Comparison of ENCODE assay signal across 10 cellular contexts in genomic region chr17:6279659-6280058, GRCh38.
A peak's percentile ranks its signal among the peaks of the same experiment; 100 is the strongest.
DNase-seq lines count a peak whose midpoint lies in the region; ATAC-seq, FAIRE-seq and TF ChIP-seq lines count a peak whose summit lies in the region.
"Had no signal": no experiment of that assay in that cellular context is flagged by ENCODE, and none has a peak within 500 bp of the region (broad histone marks: within the 10 kb centered on the region; RNA-seq: fewer than 3 reads in every experiment).

No MANE protein-coding gene starts in this region.

- BruUV-seq in PC-9 (replicated peaks; lab: Mats Ljungman, UMichigan), result no TSS peak

- no peaks in the 10 kb centered on the region for H3F3A ChIP-seq in PC-9 (ENCODE audit: insufficient read depth, low read depth)

- H3K79me2 ChIP-seq in PC-9 (ENCODE audit: low read depth) (no peaks in the 10 kb centered on the region), keratinocyte (ENCODE audit: control insufficient read depth, insufficient read depth, low read length) (no peaks in the 10 kb centered on the region)

- peak; percentile 42 for TF ChIP-seq RAD21 in Ishikawa (IDR thresholded peaks at IDR 0.05; ENCODE audit: low read depth)

- H3K4me3 Mint-ChIP-seq in CD8-positive, alpha-beta memory T cell, result no peak overlapping the region
- H3K4me3 Mint-ChIP-seq: activated naive CD8-positive, alpha-beta T cell; natural killer cell treated with Interleukin-12 subunit alpha and Interleukin-12 subunit beta and Interleukin-15 and Interleukin-18, amount 100 ng/mL, for 72 hours had no signal

- CTCF ChIA-PET in PC-9 (lab: Charles Lee), result no interaction called here
- CTCF ChIA-PET in CD8-positive, alpha-beta memory T cell (lab: Charles Lee), result no interaction called here

- no peaks in the 10 kb centered on the region for H3K4me1 Mint-ChIP-seq in CD8-positive, alpha-beta memory T cell

- H3K9me1 ChIP-seq in keratinocyte (ENCODE audit: control insufficient read depth, extremely low read depth, insufficient read depth, low read length), result no peaks in the 10 kb centered on the region

- H2AFZ ChIP-seq in PC-9, result no peak overlapping the region
- H2AFZ ChIP-seq in keratinocyte (ENCODE audit: control insufficient read depth, low read length), result no peak overlapping the region

- FAIRE-seq in keratinocyte (lab: Jason Lieb, UNC), result peak; percentile 67

- H3K36me3 Mint-ChIP-seq in CD8-positive, alpha-beta memory T cell, result no peaks in the 10 kb centered on the region
- H3K36me3 Mint-ChIP-seq: activated naive CD8-positive, alpha-beta T cell; natural killer cell treated with Interleukin-12 subunit alpha and Interleukin-12 subunit beta and Interleukin-15 and Interleukin-18, amount 100 ng/mL, for 72 hours had no signal

- H3K9me3 ChIP-seq in PC-9 (ENCODE audit: insufficient read depth, low read depth) (no peaks in the 10 kb centered on the region), keratinocyte (ENCODE audit: control insufficient read depth, low read depth, low read length) (no peaks in the 10 kb centered on the region)
- no peaks in the 10 kb centered on the region for H3K9me3 ChIP-seq in CD8-positive, alpha-beta memory T cell (ENCODE audit: low read length)

- H3K9me3 Mint-ChIP-seq in CD8-positive, alpha-beta memory T cell, result no peaks in the 10 kb centered on the region
- H3K9me3 Mint-ChIP-seq: natural killer cell treated with Interleukin-12 subunit alpha and Interleukin-12 subunit beta and Interleukin-15 and Interleukin-18, amount 100 ng/mL, for 72 hours had no signal

- H3K4me3 ChIP-seq in PC-9 (no peak overlapping the region), keratinocyte (ENCODE audit: control insufficient read depth in 2 of 3, extremely low read depth in 1 of 3, insufficient read depth in 2 of 3, low read depth in 1 of 3, low read length in 3 of 3) (no peak overlapping the region)
- H3K4me3 ChIP-seq in CD8-positive, alpha-beta memory T cell (ENCODE audit: low read length), result no peak overlapping the region

- peak; percentile 50 for TF ChIP-seq CTCF in PC-9 (conservative IDR thresholded peaks at IDR 0.05)
- peak; percentile 73 to 89 (median 84) for TF ChIP-seq CTCF in keratinocyte (optimal IDR thresholded peaks at IDR 0.05 in 1 of 3, IDR thresholded peaks at IDR 0.05 in 1 of 3, conservative IDR thresholded peaks at IDR 0.05 in 1 of 3; ENCODE audit: extremely low read depth in 1 of 3, insufficient read depth in 2 of 3, low read length in 3 of 3)

- ATAC-seq in GM18519 (IDR thresholded peaks at IDR 0.05; ENCODE audit: low FRiP score, unreplicated experiment), result no peak
- ATAC-seq: natural killer cell treated with Interleukin-12 subunit alpha and Interleukin-12 subunit beta and Interleukin-15 and Interleukin-18, amount 100 ng/mL, for 72 hours had no signal

- intact Hi-C loops in PC-9 (cut with micrococcal nuclease; ENCODE audit: unreplicated experiment), result loop anchor here (1.0 to 5.0 kb wide), 2 partner anchors 692 to 707 kb away; no protein-coding TSS in a partner anchor

- peak; percentile 49 for DNase-seq in DMS153 (lab: John Stamatoyannopoulos, UW)
- DNase-seq in PC-9, result peak; percentile 37 to 42
- peak; percentile 21 for DNase-seq in keratinocyte (ENCODE audit: low read depth, low spot score)
- no peak for DNase-seq in CD8-positive, alpha-beta memory T cell
- no peak for DNase-seq in hypothalamus (lab: John Stamatoyannopoulos, UW)
- DNase-seq in activated effector memory CD4-positive, alpha-beta T cell treated with anti-CD3 and anti-CD28 coated beads, Interleukin-2, amount 50 U/mL, for 16 hours, result no peak

- no peak for TF ChIP-seq EP300 in Ishikawa (IDR thresholded peaks at IDR 0.05; ENCODE audit: borderline replicate concordance)

- H3K4me2 ChIP-seq in PC-9, result no peak overlapping the region
- H3K4me2 ChIP-seq in keratinocyte (ENCODE audit: control insufficient read depth, extremely low read depth, insufficient read depth, low read depth, low read length), result no peak overlapping the region

- H4K20me1 ChIP-seq in PC-9 (ENCODE audit: insufficient read depth) (no peaks in the 10 kb centered on the region), keratinocyte (ENCODE audit: control insufficient read depth, extremely low read depth, insufficient read depth, low read length) (no peaks in the 10 kb centered on the region)

- H3K27me3 Mint-ChIP-seq in CD8-positive, alpha-beta memory T cell, result peaks cover 10 to 26% of the 10 kb centered on the region in 2 donors

- dilution Hi-C loops in keratinocyte (cut with MboI; ENCODE audit: extremely low pct_ligation_motif_present, low sequenced_read_pairs), result no loop called here

- no peak overlapping the region for H3K27ac Mint-ChIP-seq in CD8-positive, alpha-beta memory T cell
- H3K27ac Mint-ChIP-seq: activated naive CD8-positive, alpha-beta T cell; natural killer cell treated with Interleukin-12 subunit alpha and Interleukin-12 subunit beta and Interleukin-15 and Interleukin-18, amount 100 ng/mL, for 72 hours had no signal

- H3K4me1 ChIP-seq in PC-9 (replicated peaks; ENCODE audit: insufficient read depth), result no peaks in the 10 kb centered on the region
- H3K4me1 ChIP-seq in keratinocyte (ENCODE audit: control insufficient read depth, extremely low read depth, insufficient read depth, low read length), result no peaks in the 10 kb centered on the region
- H3K4me1 ChIP-seq in CD8-positive, alpha-beta memory T cell (ENCODE audit: insufficient read depth, low read length), result no peaks in the 10 kb centered on the region

- H3K27me3 ChIP-seq in PC-9 (ENCODE audit: insufficient read depth, low read depth) (peaks cover 24% of the 10 kb centered on the region), keratinocyte (ENCODE audit: control insufficient read depth, extremely low read depth, insufficient read depth, low read length) (peaks cover 4% of the 10 kb centered on the region)
- H3K27me3 ChIP-seq in CD8-positive, alpha-beta memory T cell (ENCODE audit: insufficient read depth, low read length, poor library complexity, severe bottlenecking), result no peaks in the 10 kb centered on the region

- H3K9me2 ChIP-seq in PC-9 (ENCODE audit: insufficient read depth), result no peaks in the 10 kb centered on the region

- H3K27ac ChIP-seq in PC-9 (no peak overlapping the region), keratinocyte (ENCODE audit: control insufficient read depth, insufficient read depth, low read length) (no peak overlapping the region)
- H3K27ac ChIP-seq in CD8-positive, alpha-beta memory T cell (ENCODE audit: low read depth, low read length), result no peak overlapping the region

- POLR2A ChIA-PET in PC-9 (lab: Charles Lee; ENCODE audit: unreplicated experiment), result no interaction called here
- POLR2A ChIA-PET in CD8-positive, alpha-beta memory T cell (lab: Charles Lee), result no interaction called here

- no peak overlapping the region for H3K9ac ChIP-seq in keratinocyte (ENCODE audit: control insufficient read depth, extremely low read depth, insufficient read depth, low read length)

- H3K36me3 ChIP-seq in PC-9 (ENCODE audit: low read depth), result no peaks in the 10 kb centered on the region
- no peaks in the 10 kb centered on the region for H3K36me3 ChIP-seq in keratinocyte (ENCODE audit: control insufficient read depth in 2 of 2, extremely low read depth in 1 of 2, insufficient read depth in 2 of 2, low read length in 2 of 2)
- H3K36me3 ChIP-seq in CD8-positive, alpha-beta memory T cell (ENCODE audit: insufficient read depth, low read length), result no peaks in the 10 kb centered on the region

TF ChIP-seq in Ishikawa, 13 proteins besides CTCF, POLR2A, EP300 and RAD21 (continues in another document):
- TF ChIP-seq MAX (IDR thresholded peaks at IDR 0.05) (no peak), CREB1 (IDR thresholded peaks at IDR 0.05; ENCODE audit: low read depth) (no peak), FOXM1 (IDR thresholded peaks at IDR 0.05; ENCODE audit: borderline replicate concordance, low read depth) (no peak), TCF12 (IDR thresholded peaks at IDR 0.05; ENCODE audit: low read depth) (no peak), EGR1 (IDR thresholded peaks at IDR 0.05) (no peak), REST (IDR thresholded peaks at IDR 0.05; ENCODE audit: low read depth) (no peak), CEBPB (IDR thresholded peaks at IDR 0.05) (no peak), NFIC (IDR thresholded peaks at IDR 0.05) (no peak), TAF1 (IDR thresholded peaks at IDR 0.05; ENCODE audit: low read depth) (no peak), YY1 (IDR thresholded peaks at IDR 0.05; ENCODE audit: low read depth) (no peak), ZBTB7A (IDR thresholded peaks at IDR 0.05; ENCODE audit: low read depth) (no peak)
- TF ChIP-seq, protein P1, sequence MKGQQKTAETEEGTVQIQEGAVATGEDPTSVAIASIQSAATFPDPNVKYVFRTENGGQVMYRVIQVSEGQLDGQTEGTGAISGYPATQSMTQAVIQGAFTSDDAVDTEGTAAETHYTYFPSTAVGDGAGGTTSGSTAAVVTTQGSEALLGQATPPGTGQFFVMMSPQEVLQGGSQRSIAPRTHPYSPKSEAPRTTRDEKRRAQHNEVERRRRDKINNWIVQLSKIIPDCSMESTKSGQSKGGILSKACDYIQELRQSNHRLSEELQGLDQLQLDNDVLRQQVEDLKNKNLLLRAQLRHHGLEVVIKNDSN (IDR thresholded peaks at IDR 0.05), result no peak

Comparison
In these comparisons a context has a peak if more than half of its experiments do, and no peak if none do; other contexts are left out.
1. DNase-seq: peak in DMS153 (single experiment), PC-9 (2 of 2) and keratinocyte (single experiment); none in CD8-positive, alpha-beta memory T cell (0 of 5), hypothalamus (0 of 51) and activated effector memory CD4-positive, alpha-beta T cell treated with anti-CD3 and anti-CD28 coated beads, Interleukin-2, amount 50 U/mL, for 16 hours (single experiment).